Comparison of ENCODE assay signal across 2 cellular contexts in genomic region chr2:176126929-176127768, GRCh38.
TF ChIP-seq lines count a peak whose summit lies in the region.

No MANE protein-coding gene starts in this region.

TF ChIP-seq in IMR-90, 13 proteins besides CTCF, POLR2A, EP300 and RAD21:
- TF ChIP-seq MXI1 (IDR thresholded peaks at IDR 0.05; ENCODE audit: borderline replicate concordance, low read depth, low read length) (no peak), SMC3 (IDR thresholded peaks at IDR 0.05; ENCODE audit: low read depth, low read length) (peak; percentile 86)

TF ChIP-seq in SK-N-SH, 30 proteins besides CTCF, POLR2A, EP300 and RAD21:
- peak; percentile 72 for TF ChIP-seq SMC3 (IDR thresholded peaks at IDR 0.05; ENCODE audit: low read depth, low read length)
- 0 out of 2 replicates have a peak, but pooled peaks have one; percentile 7 for TF ChIP-seq RCOR1 (IDR thresholded peaks at IDR 0.05; ENCODE audit: low read length)
- no peak for TF ChIP-seq USF1 (IDR thresholded peaks at IDR 0.05; ENCODE audit: borderline replicate concordance, low read depth)
- 0 out of 2 replicates have a peak, but pooled peaks have one; percentile 8 for TF ChIP-seq TCF12 (IDR thresholded peaks at IDR 0.05)
